ENCODE assay signal across 2 cellular contexts in the genomic region with DNA sequence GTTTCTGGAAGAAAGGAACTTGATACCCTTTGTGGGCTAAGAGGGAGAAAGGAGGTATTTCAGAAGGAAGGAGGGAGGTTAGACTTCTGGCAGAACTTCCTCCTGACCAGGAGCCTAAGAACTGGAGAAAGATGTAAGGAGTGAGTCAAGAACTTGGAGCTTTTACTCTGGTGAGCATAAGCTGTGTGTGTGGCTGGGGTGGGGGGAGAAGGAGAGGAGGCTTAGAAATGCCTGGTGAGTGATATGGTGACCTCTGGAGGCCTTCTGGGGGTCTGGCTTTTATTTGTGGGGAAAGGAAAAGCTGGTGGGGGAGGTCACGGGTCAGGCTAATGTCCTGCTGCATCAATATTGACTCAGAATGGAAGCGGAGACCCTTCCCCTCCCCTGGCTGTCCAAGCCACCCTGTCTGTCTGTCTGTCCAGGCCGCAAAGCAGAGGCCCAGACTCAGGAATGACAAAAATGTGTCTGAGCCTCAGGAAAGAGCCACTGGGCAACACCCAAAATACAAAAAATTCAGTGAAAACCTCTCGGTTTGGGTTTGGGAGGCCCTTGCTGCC.
TF ChIP-seq lines count a peak whose summit lies in the region.

No MANE protein-coding gene starts in this region.

TF ChIP-seq in GM23338, 12 proteins besides CTCF, POLR2A, EP300 and RAD21 (continues in another document):
- TF ChIP-seq EZH2 (IDR thresholded peaks at IDR 0.05; ENCODE audit: low read depth, unreplicated experiment) (no peak), EZH2phosphoT487 (IDR thresholded peaks at IDR 0.05; ENCODE audit: unreplicated experiment) (no peak), STAT1 (IDR thresholded peaks at IDR 0.05; ENCODE audit: unreplicated experiment) (no peak), CREB1 (CRISPR knock-in tag; IDR thresholded peaks at IDR 0.05; ENCODE audit: low read depth) (no peak), ZNF331 (CRISPR knock-in tag; IDR thresholded peaks at IDR 0.05; ENCODE audit: low read depth) (no peak), ZNF114 (CRISPR knock-in tag; IDR thresholded peaks at IDR 0.05) (no peak), JUNB (IDR thresholded peaks at IDR 0.05; ENCODE audit: unreplicated experiment) (no peak), NANOG (IDR thresholded peaks at IDR 0.05; ENCODE audit: borderline replicate concordance) (no peak)
- TF ChIP-seq, protein P1, sequence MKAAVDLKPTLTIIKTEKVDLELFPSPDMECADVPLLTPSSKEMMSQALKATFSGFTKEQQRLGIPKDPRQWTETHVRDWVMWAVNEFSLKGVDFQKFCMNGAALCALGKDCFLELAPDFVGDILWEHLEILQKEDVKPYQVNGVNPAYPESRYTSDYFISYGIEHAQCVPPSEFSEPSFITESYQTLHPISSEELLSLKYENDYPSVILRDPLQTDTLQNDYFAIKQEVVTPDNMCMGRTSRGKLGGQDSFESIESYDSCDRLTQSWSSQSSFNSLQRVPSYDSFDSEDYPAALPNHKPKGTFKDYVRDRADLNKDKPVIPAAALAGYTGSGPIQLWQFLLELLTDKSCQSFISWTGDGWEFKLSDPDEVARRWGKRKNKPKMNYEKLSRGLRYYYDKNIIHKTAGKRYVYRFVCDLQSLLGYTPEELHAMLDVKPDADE (IDR thresholded peaks at IDR 0.05) = no peak
- TF ChIP-seq, protein P2, sequence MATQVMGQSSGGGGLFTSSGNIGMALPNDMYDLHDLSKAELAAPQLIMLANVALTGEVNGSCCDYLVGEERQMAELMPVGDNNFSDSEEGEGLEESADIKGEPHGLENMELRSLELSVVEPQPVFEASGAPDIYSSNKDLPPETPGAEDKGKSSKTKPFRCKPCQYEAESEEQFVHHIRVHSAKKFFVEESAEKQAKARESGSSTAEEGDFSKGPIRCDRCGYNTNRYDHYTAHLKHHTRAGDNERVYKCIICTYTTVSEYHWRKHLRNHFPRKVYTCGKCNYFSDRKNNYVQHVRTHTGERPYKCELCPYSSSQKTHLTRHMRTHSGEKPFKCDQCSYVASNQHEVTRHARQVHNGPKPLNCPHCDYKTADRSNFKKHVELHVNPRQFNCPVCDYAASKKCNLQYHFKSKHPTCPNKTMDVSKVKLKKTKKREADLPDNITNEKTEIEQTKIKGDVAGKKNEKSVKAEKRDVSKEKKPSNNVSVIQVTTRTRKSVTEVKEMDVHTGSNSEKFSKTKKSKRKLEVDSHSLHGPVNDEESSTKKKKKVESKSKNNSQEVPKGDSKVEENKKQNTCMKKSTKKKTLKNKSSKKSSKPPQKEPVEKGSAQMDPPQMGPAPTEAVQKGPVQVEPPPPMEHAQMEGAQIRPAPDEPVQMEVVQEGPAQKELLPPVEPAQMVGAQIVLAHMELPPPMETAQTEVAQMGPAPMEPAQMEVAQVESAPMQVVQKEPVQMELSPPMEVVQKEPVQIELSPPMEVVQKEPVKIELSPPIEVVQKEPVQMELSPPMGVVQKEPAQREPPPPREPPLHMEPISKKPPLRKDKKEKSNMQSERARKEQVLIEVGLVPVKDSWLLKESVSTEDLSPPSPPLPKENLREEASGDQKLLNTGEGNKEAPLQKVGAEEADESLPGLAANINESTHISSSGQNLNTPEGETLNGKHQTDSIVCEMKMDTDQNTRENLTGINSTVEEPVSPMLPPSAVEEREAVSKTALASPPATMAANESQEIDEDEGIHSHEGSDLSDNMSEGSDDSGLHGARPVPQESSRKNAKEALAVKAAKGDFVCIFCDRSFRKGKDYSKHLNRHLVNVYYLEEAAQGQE (IDR thresholded peaks at IDR 0.05; ENCODE audit: unreplicated experiment) = no peak

TF ChIP-seq in K562, 482 proteins besides CTCF, POLR2A, EP300 and RAD21:
- TF ChIP-seq BCOR (IDR thresholded peaks at IDR 0.05) (peak; percentile 71), KDM1A (IDR thresholded peaks at IDR 0.05) (0 out of 4 replicates have a peak, but pooled peaks have one; percentile 17 to 33), HMGN3 (IDR thresholded peaks at IDR 0.05; ENCODE audit: borderline replicate concordance, extremely low read depth, insufficient read length, low read depth, low read length) (no peak)
